ENCODE assay signal across 26 cellular contexts in genomic region chr9:29740518-29740917, GRCh38.
A peak's percentile ranks its signal among the peaks of the same experiment; 100 is the strongest.
DNase-seq lines count a peak whose midpoint lies in the region; ATAC-seq, FAIRE-seq and TF ChIP-seq lines count a peak whose summit lies in the region.
"Had no signal": no experiment of that assay in that cellular context is flagged by ENCODE, and none has a peak within 500 bp of the region (broad histone marks: within the 10 kb centered on the region; RNA-seq: fewer than 3 reads in every experiment).

No MANE protein-coding gene starts in this region.

- TF ChIP-seq CTCF in HFFc6 (IDR thresholded peaks at IDR 0.05), result no peak
- no peak for TF ChIP-seq CTCF in bronchial epithelial cell (IDR thresholded peaks at IDR 0.05; ENCODE audit: insufficient read depth, low read length, severe bottlenecking)

- no peak overlapping the region for H3K4me3 Mint-ChIP-seq in HFFc6
- H3K4me3 Mint-ChIP-seq in naive thymus-derived CD4-positive, alpha-beta T cell, result no peak overlapping the region
- H3K4me3 Mint-ChIP-seq: CD4-positive, CD25-positive, alpha-beta regulatory T cell had no signal

- H3K4me1 Mint-ChIP-seq in HFFc6 (ENCODE audit: low read depth), result peaks cover 11% of the 10 kb centered on the region; the same call in 1 of the 2 replicates
- H3K4me1 Mint-ChIP-seq in naive thymus-derived CD4-positive, alpha-beta T cell, result no peaks in the 10 kb centered on the region
- H3K4me1 Mint-ChIP-seq: CD4-positive, CD25-positive, alpha-beta regulatory T cell had no signal

- no peak for FAIRE-seq in bronchial epithelial cell (lab: Jason Lieb, UNC)
- FAIRE-seq: A204.1, G401.6, GM12878 had no signal

- no peaks in the 10 kb centered on the region for H3K27me3 Mint-ChIP-seq in HFFc6 (ENCODE audit: insufficient read depth)
- no peaks in the 10 kb centered on the region for H3K27me3 Mint-ChIP-seq in naive thymus-derived CD4-positive, alpha-beta T cell
- H3K27me3 Mint-ChIP-seq: CD4-positive, CD25-positive, alpha-beta regulatory T cell had no signal

- peak; percentile 22 for ATAC-seq in naive thymus-derived CD4-positive, alpha-beta T cell
- no peak for ATAC-seq in GM21528 (IDR thresholded peaks at IDR 0.05; ENCODE audit: low FRiP score, unreplicated experiment)
- ATAC-seq: GM12878, Panc1 had no signal

- peaks cover 4% of the 10 kb centered on the region; the same call in 1 of the 2 replicates for H3K9me3 Mint-ChIP-seq in HFFc6
- H3K9me3 Mint-ChIP-seq in naive thymus-derived CD4-positive, alpha-beta T cell, result peaks cover 0 to 22% (median 5%) of the 10 kb centered on the region in 11 donors

- POLR2A ChIA-PET in naive thymus-derived CD4-positive, alpha-beta T cell (lab: Charles Lee), result no interaction called here

- CTCF ChIA-PET in naive thymus-derived CD4-positive, alpha-beta T cell (lab: Charles Lee), result no interaction called here

- intact Hi-C loops in naive thymus-derived CD4-positive, alpha-beta T cell (cut with micrococcal nuclease), result no loop called here

- DNase-seq in HFFc6 (peak; percentile 13), OCI-M1 (lab: John Stamatoyannopoulos, UW) (peak; percentile 80), bronchial epithelial cell (ENCODE audit: low read depth) (peak; percentile 21), SKM-1 treated with dmso at 0.1 percent for 144 hours (lab: John Stamatoyannopoulos, UW; ENCODE audit: unreplicated experiment) (no peak), H4 (ENCODE audit: low spot score) (no peak)
- DNase-seq in naive thymus-derived CD4-positive, alpha-beta T cell, result no peak
- no peak for DNase-seq in activated effector memory CD4-positive, alpha-beta T cell treated with Interleukin-2 at 50 U/mL for 16 hours
- DNase-seq: CD4-positive, CD25-positive, alpha-beta regulatory T cell; COR-L47; GOT3; HCEC 1CT; Kasumi-1; MV-4-11; NCI-H1105; NCI-H1436 treated with DMSO at 0.1 percent for 48 hours; NCI-H1930; NCI-H2107; NCI-H526 treated with DMSO at 0.1 percent for 48 hours; SHP77 had no signal

- peaks cover 4% of the 10 kb centered on the region; the same call in 1 of the 2 replicates for H3K36me3 Mint-ChIP-seq in HFFc6 (ENCODE audit: low read depth)
- no peaks in the 10 kb centered on the region for H3K36me3 Mint-ChIP-seq in naive thymus-derived CD4-positive, alpha-beta T cell
- H3K36me3 Mint-ChIP-seq: CD4-positive, CD25-positive, alpha-beta regulatory T cell had no signal

- H3K36me3 ChIP-seq in bronchial epithelial cell (ENCODE audit: control insufficient read depth, insufficient read depth, low read length), result no peaks in the 10 kb centered on the region
- H3K36me3 ChIP-seq in naive thymus-derived CD4-positive, alpha-beta T cell (ENCODE audit: control insufficient read depth in 2 of 3, insufficient read depth in 3 of 3, low read length in 3 of 3), result no peaks in the 10 kb centered on the region
- H3K36me3 ChIP-seq: BLaER1 had no signal

- H3K27ac ChIP-seq in naive thymus-derived CD4-positive, alpha-beta T cell (ENCODE audit: low read depth, low read length), result no peak overlapping the region
- H3K27ac ChIP-seq: BLaER1, RWPE1 had no signal

- H3K4me1 ChIP-seq in naive thymus-derived CD4-positive, alpha-beta T cell (ENCODE audit: control insufficient read depth in 2 of 2, insufficient read depth in 2 of 2, low read length in 2 of 2), result no peaks in the 10 kb centered on the region
- H3K4me1 ChIP-seq: BLaER1 had no signal

- H3K27ac Mint-ChIP-seq in HFFc6, result no peak overlapping the region
- no peak overlapping the region for H3K27ac Mint-ChIP-seq in naive thymus-derived CD4-positive, alpha-beta T cell
- H3K27ac Mint-ChIP-seq: CD4-positive, CD25-positive, alpha-beta regulatory T cell had no signal

- H3K27me3 ChIP-seq in bronchial epithelial cell (ENCODE audit: control insufficient read depth, insufficient read depth, low read length), result no peaks in the 10 kb centered on the region
- no peaks in the 10 kb centered on the region for H3K27me3 ChIP-seq in naive thymus-derived CD4-positive, alpha-beta T cell (ENCODE audit: control insufficient read depth in 2 of 2, insufficient read depth in 2 of 2, low read length in 2 of 2)
- H3K27me3 ChIP-seq: BLaER1 had no signal

- H3K4me3 ChIP-seq in bronchial epithelial cell (ENCODE audit: low read depth, low read length), result no peak overlapping the region
- H3K4me3 ChIP-seq in naive thymus-derived CD4-positive, alpha-beta T cell (ENCODE audit: low read length), result no peak overlapping the region
- H3K4me3 ChIP-seq: BLaER1, GM12878 had no signal

- no peaks in the 10 kb centered on the region for H3K9me3 ChIP-seq in naive thymus-derived CD4-positive, alpha-beta T cell (ENCODE audit: control insufficient read depth in 2 of 3, low read length in 3 of 3)
- H3K9me3 ChIP-seq: BLaER1 had no signal

Comparison
In these comparisons a context has a peak if more than half of its experiments do, and no peak if none do; other contexts are left out.
1. DNase-seq: peak in HFFc6 (single experiment), OCI-M1 (single experiment) and bronchial epithelial cell (single experiment); none in naive thymus-derived CD4-positive, alpha-beta T cell (0 of 9), SKM-1 treated with dmso at 0.1 percent for 144 hours (single experiment), activated effector memory CD4-positive, alpha-beta T cell treated with Interleukin-2 at 50 U/mL for 16 hours (single experiment) and H4 (single experiment).